In the genomic region with DNA sequence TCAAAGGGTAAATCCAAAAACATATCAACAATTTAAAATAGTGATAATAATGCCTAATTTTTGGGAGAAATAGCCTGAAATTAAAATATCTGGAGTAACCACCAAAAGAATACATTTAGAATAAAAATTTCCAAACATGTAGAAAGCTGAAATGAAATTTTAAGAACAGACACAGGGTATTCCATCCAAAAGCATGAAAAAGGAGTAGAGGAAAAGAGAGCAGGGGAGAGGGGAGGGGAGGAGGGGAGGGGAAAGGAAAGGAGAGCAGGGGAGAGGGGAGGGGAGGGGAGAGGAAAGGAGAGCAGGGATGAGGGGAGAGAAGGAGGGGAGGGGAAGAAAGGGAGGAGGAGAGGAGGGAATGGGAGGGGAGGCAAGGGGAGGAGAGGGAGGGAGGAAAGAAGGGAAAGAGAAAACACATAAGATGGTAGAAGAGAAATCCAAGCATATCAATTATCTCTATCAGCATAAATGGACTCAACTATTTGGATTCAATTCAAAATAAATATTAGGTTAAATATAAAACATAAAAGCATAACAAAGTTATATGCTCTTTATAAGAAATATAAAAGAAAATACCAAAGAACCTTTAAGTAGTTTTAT, we compare ENCODE assay signal across 20 cellular contexts.
DNase-seq lines count a peak whose midpoint lies in the region; ATAC-seq, FAIRE-seq and TF ChIP-seq lines count a peak whose summit lies in the region.
"Had no signal": no experiment of that assay in that cellular context is flagged by ENCODE, and none has a peak within 500 bp of the region (broad histone marks: within the 10 kb centered on the region; RNA-seq: fewer than 3 reads in every experiment).

No MANE protein-coding gene starts in this region.

- ATAC-seq in activated T-cell treated with anti-CD3 and anti-CD28 coated beads, Interleukin-2, amount 50 U/mL, for 4 hours, result no peak
- ATAC-seq in GM21825 (IDR thresholded peaks at IDR 0.05; ENCODE audit: unreplicated experiment), result no peak
- ATAC-seq: A549 had no signal

- DNase-seq in NCI-H69 (lab: John Stamatoyannopoulos, UW) (peak; percentile 27), left kidney (ENCODE audit: low read depth, low spot score) (peak; percentile 13), GM12892 (ENCODE audit: insufficient read length) (no peak)
- DNase-seq in activated T-cell treated with anti-CD3 and anti-CD28 coated beads, Interleukin-2, amount 50 U/mL, for 4 hours, result no peak
- DNase-seq: AML-193; Caco-2; CD4-positive, alpha-beta T cell; DMS153; DMS79; GDM1; GM23248; HCEC 1CT; IMR-90; KBM-7 had no signal

- H3K36me3 Mint-ChIP-seq in activated T-cell treated with anti-CD3 and anti-CD28 coated beads, Interleukin-2, amount 50 U/mL, for 4 hours (ENCODE audit: insufficient read depth), result no peaks in the 10 kb centered on the region

- no peak for TF ChIP-seq CTCF in VCaP (conservative IDR thresholded peaks at IDR 0.05)

- no peak for TF ChIP-seq POLR2A in GM12892 (IDR thresholded peaks at IDR 0.05; ENCODE audit: low read depth, low read length)

- no peaks in the 10 kb centered on the region for H3K27me3 Mint-ChIP-seq in activated T-cell treated with anti-CD3 and anti-CD28 coated beads, Interleukin-2, amount 50 U/mL, for 4 hours (ENCODE audit: low read depth)

- no peak for FAIRE-seq in GM12892 (lab: Jason Lieb, UNC)
- FAIRE-seq: A549, H54 had no signal

- peak overlapping the region; percentile 40 for H3K27ac ChIP-seq in VCaP
- H3K27ac ChIP-seq: A549, C4-2B, GM23248, HL-60 had no signal

- H3K4me3 Mint-ChIP-seq in activated T-cell treated with anti-CD3 and anti-CD28 coated beads, Interleukin-2, amount 50 U/mL, for 4 hours, result no peak overlapping the region
- H3K4me3 Mint-ChIP-seq: CD4-positive, alpha-beta T cell had no signal

- H3K4me1 Mint-ChIP-seq in activated T-cell treated with anti-CD3 and anti-CD28 coated beads, Interleukin-2, amount 50 U/mL, for 4 hours (ENCODE audit: low read depth), result no peaks in the 10 kb centered on the region

- no peaks in the 10 kb centered on the region for H3K9me3 Mint-ChIP-seq in activated T-cell treated with anti-CD3 and anti-CD28 coated beads, Interleukin-2, amount 50 U/mL, for 4 hours
- H3K9me3 Mint-ChIP-seq: CD4-positive, alpha-beta T cell had no signal

Comparison
In these comparisons a context has a peak if more than half of its experiments do, and no peak if none do; other contexts are left out.
1. DNase-seq: peak in NCI-H69 (single experiment) and left kidney (single experiment); none in activated T-cell treated with anti-CD3 and anti-CD28 coated beads, Interleukin-2, amount 50 U/mL, for 4 hours (single experiment) and GM12892 (single experiment).